Comparison of ENCODE assay signal across 9 cellular contexts in genomic region chr11:62909107-62909894, GRCh38. TPM values are rescaled to one million over a fixed set of nuclear protein-coding genes. Genes with fewer than 3 reads are reported as not detected.
DNase-seq lines count a peak whose midpoint lies in the region; ATAC-seq and TF ChIP-seq lines count a peak whose summit lies in the region.
"Had no signal": no experiment of that assay in that cellular context is flagged by ENCODE, and none has a peak within 500 bp of the region (broad histone marks: within the 10 kb centered on the region; RNA-seq: fewer than 3 reads in every experiment).

No MANE protein-coding gene starts in this region.

- peak overlapping the region; percentile 84 for H2AFZ ChIP-seq in neuronal stem cell (ENCODE audit: low read length)

- H2BK15ac ChIP-seq in neuronal stem cell (ENCODE audit: low read length) = peak overlapping the region; percentile 93

- H3K9ac ChIP-seq in SK-N-MC (ENCODE audit: insufficient read length) (no peak overlapping the region), neuronal stem cell (ENCODE audit: low read depth, low read length, poor library complexity) (no peak overlapping the region)

- peak overlapping the region; percentile 27 for H4K8ac ChIP-seq in neuronal stem cell (ENCODE audit: low read depth, low read length)

- peak overlapping the region; percentile 70 for H2BK12ac ChIP-seq in neuronal stem cell (ENCODE audit: low read length)

- peak overlapping the region; percentile 86 for H3K18ac ChIP-seq in neuronal stem cell (ENCODE audit: low read length)

- peaks cover 0 to 5% of the 10 kb centered on the region in 2 donors for H3K4me1 ChIP-seq in neuronal stem cell (ENCODE audit: control insufficient read depth in 2 of 2, insufficient read depth in 1 of 2, low read depth in 1 of 2, low read length in 2 of 2)
- peaks cover 18% of the 10 kb centered on the region for H3K4me1 ChIP-seq in vagina

- TF ChIP-seq POLR2A in vagina (IDR thresholded peaks at IDR 0.05) = no peak

- peak; percentile 73 for TF ChIP-seq CTCF in fibroblast of villous mesenchyme (IDR thresholded peaks at IDR 0.05; ENCODE audit: insufficient read depth, low read depth, low read length)
- peak in 1 of 3 experiments; percentile 31 for TF ChIP-seq CTCF in vagina (IDR thresholded peaks at IDR 0.05)

- no peaks in the 10 kb centered on the region for H3K79me1 ChIP-seq in neuronal stem cell (ENCODE audit: low read depth, low read length)

- H3K27me3 ChIP-seq in neuronal stem cell (ENCODE audit: control insufficient read depth in 3 of 3, insufficient read depth in 3 of 3, low read depth in 1 of 3, low read length in 3 of 3) = peaks cover 0 to 41% (median 2%) of the 10 kb centered on the region in 3 experiments
- H3K27me3 ChIP-seq in vagina = no peaks in the 10 kb centered on the region

- H3K14ac ChIP-seq in neuronal stem cell (ENCODE audit: low read length) = no peak overlapping the region

- peak overlapping the region; percentile 53 for H2BK120ac ChIP-seq in neuronal stem cell (ENCODE audit: low read depth, low read length)

- peak overlapping the region; percentile 67 for H3K4ac ChIP-seq in neuronal stem cell (ENCODE audit: low read length)

- peak in 8 of 14 donors; percentile 18 to 60 (median 34) for DNase-seq in C1 segment of cervical spinal cord (lab: John Stamatoyannopoulos, UW)
- DNase-seq in HCEC 1CT = peak; percentile 48
- DNase-seq in SK-N-MC (ENCODE audit: low read depth, low spot score) = peak; percentile 80
- peak; percentile 70 for DNase-seq in fibroblast of villous mesenchyme (ENCODE audit: low read depth)
- peak; percentile 58 for DNase-seq in neuronal stem cell (ENCODE audit: low spot score)
- DNase-seq in vagina (ENCODE audit: extremely low spot score in 2 of 2) = no peak
- no peak for DNase-seq in KG1 (lab: John Stamatoyannopoulos, UW)

- WGBS in neuronal stem cell (ENCODE audit: extremely low coverage in 2 of 2, insufficient read length in 2 of 2, insufficient replicate concordance in 1 of 2), 2 donors = no CpG with 5 or more reads among the region's 24 CpGs

- H2BK5ac ChIP-seq in neuronal stem cell (ENCODE audit: low read length) = peak overlapping the region; percentile 6

- H3K9me3 ChIP-seq in SK-N-MC (ENCODE audit: low read depth, low read length) = no peaks in the 10 kb centered on the region
- H3K9me3 ChIP-seq in neuronal stem cell (replicated peaks in 1 of 2; ENCODE audit: control insufficient read depth in 2 of 2, insufficient read depth in 1 of 2, low read depth in 1 of 2, low read length in 2 of 2) = no peaks in the 10 kb centered on the region
- no peaks in the 10 kb centered on the region for H3K9me3 ChIP-seq in vagina

- H3K27ac ChIP-seq in SK-N-MC (peak overlapping the region; percentile 52), neuronal stem cell (replicated peaks; ENCODE audit: low read length) (no peak overlapping the region), vagina (no peak overlapping the region)

- H3K36me3 ChIP-seq in SK-N-MC (ENCODE audit: insufficient read depth, low read length) (no peaks in the 10 kb centered on the region), neuronal stem cell (replicated peaks in 1 of 2; ENCODE audit: control insufficient read depth in 2 of 2, insufficient read depth in 2 of 2, low read length in 2 of 2) (no peaks in the 10 kb centered on the region), vagina (no peaks in the 10 kb centered on the region)

- H3K4me3 ChIP-seq in SK-N-MC (peak overlapping the region; percentile 23; the same call in 1 of the 2 replicates), fibroblast of villous mesenchyme (ENCODE audit: low read depth, low read length) (no peak overlapping the region), neuronal stem cell (ENCODE audit: low read length in 2 of 2) (no peak overlapping the region), vagina (no peak overlapping the region)

- no peak overlapping the region for H3K4me2 ChIP-seq in neuronal stem cell (ENCODE audit: insufficient read depth, low read length, poor library complexity, severe bottlenecking)

- peak overlapping the region; percentile 85 for H2AK5ac ChIP-seq in neuronal stem cell (ENCODE audit: low read depth, low read length)

- no peak for ATAC-seq in GM18519 (IDR thresholded peaks at IDR 0.05; ENCODE audit: low FRiP score, unreplicated experiment)

- intact Hi-C loops in vagina (cut with DNase I) = no loop called here

- peak overlapping the region; percentile 82 for H4K91ac ChIP-seq in neuronal stem cell (ENCODE audit: low read depth, low read length, poor library complexity)

- peak overlapping the region; percentile 47 for H3K23ac ChIP-seq in neuronal stem cell (ENCODE audit: low read depth, low read length, poor library complexity)

RNA-seq across cellular contexts. Expression of gene CHRM1, which starts 11.9 kb away (rescaled TPM):
- total RNA-seq in fibroblast of villous mesenchyme = not detected in 2 replicates
- polyA plus RNA-seq in neuronal stem cell (2013, experiment 1 of 2) = not detected
- polyA plus RNA-seq in neuronal stem cell (2013, experiment 2 of 2) = not detected
- total RNA-seq in vagina = not detected
- polyA plus RNA-seq: IgD-negative memory B cell had no signal

RNA-seq across cellular contexts. Expression of gene SLC3A2, which starts 28.6 kb away (rescaled TPM):
- total RNA-seq in fibroblast of villous mesenchyme = 117 and 190 TPM in 2 replicates
- polyA plus RNA-seq in neuronal stem cell (2013, experiment 1 of 2) = 54.5 TPM
- polyA plus RNA-seq in neuronal stem cell (2013, experiment 2 of 2) = 51.5 TPM
- 169 TPM for total RNA-seq in vagina

Comparison
In these comparisons a context has a peak if more than half of its experiments do, and no peak if none do; other contexts are left out.
1. DNase-seq: peak in C1 segment of cervical spinal cord (8 of 14), HCEC 1CT (single experiment), SK-N-MC (single experiment), fibroblast of villous mesenchyme (single experiment) and neuronal stem cell (single experiment); none in vagina (0 of 2) and KG1 (single experiment).